ENCODE assay signal across 16 cellular contexts in genomic region chr12:120092531-120093335, GRCh38. TPM values are rescaled to one million over a fixed set of nuclear protein-coding genes. Genes with fewer than 3 reads are reported as not detected.
A peak's percentile ranks its signal among the peaks of the same experiment; 100 is the strongest.
DNase-seq lines count a peak whose midpoint lies in the region; ATAC-seq and TF ChIP-seq lines count a peak whose summit lies in the region.
"Had no signal": no experiment of that assay in that cellular context is flagged by ENCODE, and none has a peak within 500 bp of the region (broad histone marks: within the 10 kb centered on the region; RNA-seq: fewer than 3 reads in every experiment).

No MANE protein-coding gene starts in this region.

- no peak overlapping the region for H3K23ac ChIP-seq in mesendoderm (ENCODE audit: low read length)

- no peak overlapping the region for H2AFZ ChIP-seq in GM23248

- H3K27me3 ChIP-seq in cardiac muscle cell: no peaks in the 10 kb centered on the region
- no peaks in the 10 kb centered on the region for H3K27me3 ChIP-seq in mesendoderm (ENCODE audit: insufficient read depth, low read length, poor library complexity)
- no peaks in the 10 kb centered on the region for H3K27me3 ChIP-seq in GM23248 (replicated peaks; ENCODE audit: insufficient read depth)
- H3K27me3 ChIP-seq: breast epithelium, SJSA1 had no signal

- H4K5ac ChIP-seq in mesendoderm (ENCODE audit: low read length): no peak overlapping the region

- H3K4me3 ChIP-seq in cardiac muscle cell (no peak overlapping the region), mesendoderm (ENCODE audit: low read length) (no peak overlapping the region), GM23248 (no peak overlapping the region)
- H3K4me3 ChIP-seq: breast epithelium, SJSA1 had no signal

- H2BK15ac ChIP-seq in mesendoderm (replicated peaks; ENCODE audit: low read depth): no peak overlapping the region

- no peaks in the 10 kb centered on the region for H4K20me1 ChIP-seq in GM23248 (ENCODE audit: insufficient read depth)

- H3K36me3 ChIP-seq in cardiac muscle cell (peaks cover 9% of the 10 kb centered on the region), mesendoderm (ENCODE audit: control insufficient read depth, insufficient read depth, low read length) (no peaks in the 10 kb centered on the region), GM23248 (ENCODE audit: low read depth) (peaks cover 5% of the 10 kb centered on the region; the same call in 1 of the 2 replicates)
- H3K36me3 ChIP-seq: breast epithelium had no signal

- H3F3A ChIP-seq in GM23248 (ENCODE audit: insufficient read depth): peaks cover 6% of the 10 kb centered on the region

- TF ChIP-seq CTCF in cardiac muscle cell (IDR thresholded peaks at IDR 0.05; ENCODE audit: low read depth, low read length): no peak

- ATAC-seq in left ventricle myocardium superior: no peak
- ATAC-seq: activated CD4-positive, CD25-positive, alpha-beta regulatory T cell treated with anti-CD3 and anti-CD28 coated beads, Interleukin-2, amount 50 U/mL, for 24 hours had no signal

- no peak overlapping the region for H2BK120ac ChIP-seq in mesendoderm (ENCODE audit: low read depth, low read length)

- intact Hi-C loops in left ventricle myocardium superior (cut with micrococcal nuclease): no loop called here

- H3K79me1 ChIP-seq in mesendoderm (ENCODE audit: low read length): no peaks in the 10 kb centered on the region

- in situ Hi-C loops in GM23248 (cut with MboI): no loop called here

- H3K27ac ChIP-seq in cardiac muscle cell (peak overlapping the region; percentile 71), angular gyrus (ENCODE audit: low read depth, low read length) (peak overlapping the region; percentile 49), mesendoderm (ENCODE audit: low read depth, low read length) (peak overlapping the region; percentile 30), GM23248 (no peak overlapping the region)
- H3K27ac ChIP-seq: breast epithelium, SJSA1 had no signal

- H2AK5ac ChIP-seq in mesendoderm (ENCODE audit: low read length): no peak overlapping the region

- no peak overlapping the region for H3K9ac ChIP-seq in mesendoderm (ENCODE audit: low read length)
- no peak overlapping the region for H3K9ac ChIP-seq in GM23248

- H3K18ac ChIP-seq in mesendoderm (ENCODE audit: low read length): no peak overlapping the region

- peak overlapping the region; percentile 45 for H3K56ac ChIP-seq in mesendoderm (ENCODE audit: low read length)

- peaks cover 16% of the 10 kb centered on the region for H3K4me1 ChIP-seq in cardiac muscle cell (ENCODE audit: low read depth)
- peaks cover 2% of the 10 kb centered on the region for H3K4me1 ChIP-seq in mesendoderm (ENCODE audit: control insufficient read depth, low read depth, low read length)
- no peaks in the 10 kb centered on the region for H3K4me1 ChIP-seq in GM23248 (ENCODE audit: insufficient read depth)
- H3K4me1 ChIP-seq: breast epithelium, Caco-2, SJSA1 had no signal

- no CpG with 5 or more reads among the region's 23 CpGs for WGBS in mesendoderm (ENCODE audit: extremely low coverage, insufficient coverage, low lambda C conversion rate)
- 91 to 94% methylated on average over 22 to 23 of the region's 23 CpGs for WGBS in GM23248 (ENCODE audit: low coverage in 1 of 2, low lambda C conversion rate in 2 of 2, missing lambda C conversion rate in 2 of 2), 2 experiments

- no peaks in the 10 kb centered on the region for H3K9me2 ChIP-seq in GM23248 (ENCODE audit: insufficient read depth)

- H3K79me2 ChIP-seq in mesendoderm (ENCODE audit: control insufficient read depth, insufficient read depth, low read length): no peaks in the 10 kb centered on the region
- 0 out of 2 replicates have a peak, but pooled peaks cover 9% of the 10 kb centered on the region for H3K79me2 ChIP-seq in GM23248 (ENCODE audit: insufficient read depth)

- no peaks in the 10 kb centered on the region for H3K9me3 ChIP-seq in cardiac muscle cell (ENCODE audit: low read depth)
- H3K9me3 ChIP-seq in GM23248 (ENCODE audit: low read depth): no peaks in the 10 kb centered on the region
- H3K9me3 ChIP-seq: breast epithelium, Caco-2, SJSA1 had no signal

- H4K8ac ChIP-seq in mesendoderm (ENCODE audit: low read depth, low read length): no peak overlapping the region

- no peak overlapping the region for H3K4me2 ChIP-seq in mesendoderm (ENCODE audit: low read length)
- no peak overlapping the region for H3K4me2 ChIP-seq in GM23248 (ENCODE audit: unreplicated experiment)

- no peak overlapping the region for H2BK5ac ChIP-seq in mesendoderm (ENCODE audit: low read length)

- no peak overlapping the region for H3K4ac ChIP-seq in mesendoderm (ENCODE audit: low read depth, low read length)

- DNase-seq in cardiac muscle cell (ENCODE audit: low read depth in 1 of 2, low spot score in 1 of 2): no peak
- DNase-seq in left ventricle myocardium superior: no peak
- DNase-seq in mesendoderm: no peak
- DNase-seq in NCI-H526 treated with DMSO at 0.1 percent for 48 hours (lab: John Stamatoyannopoulos, UW): no peak
- no peak for DNase-seq in A172 (ENCODE audit: low spot score)
- no peak for DNase-seq in GM23248
- no peak for DNase-seq in SHP77 treated with DMSO at 0.1 percent for 48 hours (lab: John Stamatoyannopoulos, UW)
- DNase-seq: activated CD8-positive, alpha-beta memory T cell treated with anti-CD3 and anti-CD28 coated beads, Interleukin-2, amount 50 U/mL, for 48 hours; Caco-2; EL; NCI-H187; NCI-H446 treated with DMSO at 0.1 percent for 48 hours had no signal

RNA-seq across cellular contexts. Expression of gene RAB35, which starts 23.8 kb away (rescaled TPM):
- total RNA-seq in cardiac muscle cell (27.5 and 33.4 TPM in 2 replicates), left ventricle myocardium superior (24.0 TPM)
- polyA plus RNA-seq in cardiac muscle cell (20.6 and 25.4 TPM in 2 replicates), GM23248 (2016; fragmentation: Nextera tagmentation; extraction: Ambion mirVana) (28.2 and 28.7 TPM in 2 replicates)
- 40.3 TPM for polyA plus RNA-seq in mesendoderm (2013, experiment 1 of 2)
- polyA plus RNA-seq in mesendoderm (2013, experiment 2 of 2): 43.3 TPM
- total RNA-seq in A172 (2014; rRNA removed; shearing (Covaris generic)): 30.0 and 35.5 TPM in 2 replicates
- total RNA-seq in GM23248 (2014; rRNA removed; shearing (Covaris generic)): 32.0 and 37.1 TPM in 2 replicates
